ENCODE assay signal across 9 cellular contexts in the genomic region with DNA sequence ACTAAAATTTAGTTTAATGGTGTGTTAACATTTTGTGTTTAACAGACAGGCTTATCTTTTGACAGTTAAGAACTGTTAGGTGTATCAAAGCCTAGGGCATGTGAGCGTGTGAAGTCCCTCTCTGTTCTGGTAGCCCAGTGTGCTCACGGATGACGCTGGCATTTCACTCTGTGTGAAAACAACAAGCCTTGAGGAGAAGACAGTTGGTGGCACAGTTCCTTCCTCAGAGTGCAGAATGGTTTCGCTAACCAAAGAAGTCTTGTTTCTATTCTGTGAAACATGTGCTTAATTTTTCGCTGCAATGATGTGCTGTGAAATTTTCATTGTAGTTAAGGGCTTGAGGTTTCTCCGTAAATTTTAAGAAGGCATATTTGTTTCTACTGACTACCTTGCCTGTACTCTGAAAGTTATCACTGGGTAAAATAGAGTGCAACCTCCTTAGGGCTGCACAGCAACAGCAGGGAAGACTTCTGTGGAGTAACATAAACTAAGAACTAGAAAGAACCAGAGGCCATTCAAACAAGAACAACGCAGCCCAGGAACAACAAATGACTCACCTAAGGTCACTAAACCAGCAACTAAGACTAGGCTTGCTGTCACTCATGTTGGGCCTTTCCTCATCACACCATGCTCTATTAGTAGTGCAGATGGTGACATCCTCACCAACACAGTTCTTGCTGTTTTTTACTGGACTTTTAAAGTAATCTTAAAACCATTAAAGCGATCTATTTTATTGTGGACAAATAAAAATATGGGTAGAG. TPM values are rescaled to one million over a fixed set of nuclear protein-coding genes. Genes with fewer than 3 reads are reported as not detected.
DNase-seq lines count a peak whose midpoint lies in the region; ATAC-seq, FAIRE-seq and TF ChIP-seq lines count a peak whose summit lies in the region.
"Had no signal": no experiment of that assay in that cellular context is flagged by ENCODE, and none has a peak within 500 bp of the region (broad histone marks: within the 10 kb centered on the region; RNA-seq: fewer than 3 reads in every experiment).

No MANE protein-coding gene starts in this region.

- 61 to 71% methylated on average over 8 of the region's 8 CpGs for WGBS in GM23248 (ENCODE audit: low coverage in 1 of 2, low lambda C conversion rate in 2 of 2, missing lambda C conversion rate in 2 of 2), 2 experiments

- intact Hi-C loops in mucosa of descending colon (cut with DNase I, micrococcal nuclease): no loop called here

- peak; percentile 59 for FAIRE-seq in GM18507 (lab: Jason Lieb, UNC)
- FAIRE-seq in frontal cortex (lab: Jason Lieb, UNC): no peak

- in situ Hi-C loops in GM23248 (cut with MboI): no loop called here

- DNase-seq in GM18507 (ENCODE audit: extremely low spot score, insufficient read length, low read depth) (no peak), GM23248 (peak; percentile 28), mucosa of descending colon (no peak), retina (no peak), coronary artery (ENCODE audit: low spot score) (no peak), frontal cortex (ENCODE audit: low spot score in 2 of 2) (no peak)
- peak; percentile 45 for DNase-seq in T-helper 2 cell treated with Interferon-gamma antibody and Interleukin-4, amounts not matched to agents 5 μg/mL and 100 μg/mL, for 36 hours (ENCODE audit: low spot score)

- H3K9me3 ChIP-seq in GM23248 (ENCODE audit: low read depth) (no peaks in the 10 kb centered on the region), mucosa of descending colon (no peaks in the 10 kb centered on the region)
- H3K9me3 ChIP-seq: Peyer's patch had no signal

- H3K4me2 ChIP-seq in GM23248 (ENCODE audit: unreplicated experiment): no peak overlapping the region

- no peak overlapping the region for H3K4me3 ChIP-seq in GM23248
- no peak overlapping the region for H3K4me3 ChIP-seq in mucosa of descending colon
- no peak overlapping the region for H3K4me3 ChIP-seq in coronary artery
- H3K4me3 ChIP-seq: Peyer's patch had no signal

- no peaks in the 10 kb centered on the region for H3K9me2 ChIP-seq in GM23248 (ENCODE audit: insufficient read depth)

- H3K4me1 ChIP-seq in GM23248 (ENCODE audit: insufficient read depth) (peaks cover 27% of the 10 kb centered on the region), mucosa of descending colon (ENCODE audit: low read depth) (peaks cover 5% of the 10 kb centered on the region)

- H2AFZ ChIP-seq in GM23248: no peak overlapping the region

- no peaks in the 10 kb centered on the region for H3K27me3 Mint-ChIP-seq in T-helper 2 cell treated with Interferon-gamma antibody and Interleukin-4, amounts not matched to agents 5 μg/mL and 100 μg/mL, for 36 hours (ENCODE audit: low read depth)

- H3K27ac Mint-ChIP-seq in T-helper 2 cell treated with Interferon-gamma antibody and Interleukin-4, amounts not matched to agents 5 μg/mL and 100 μg/mL, for 36 hours: peak overlapping the region; percentile 94

- H3K27ac ChIP-seq in GM23248 (no peak overlapping the region), coronary artery (peak overlapping the region in 1 of 2 donors; percentile 2)

- no peaks in the 10 kb centered on the region for H3K27me3 ChIP-seq in GM23248 (replicated peaks; ENCODE audit: insufficient read depth)
- H3K27me3 ChIP-seq: Peyer's patch had no signal

- ATAC-seq in mucosa of descending colon (peak; percentile 70), HG02970 (IDR thresholded peaks at IDR 0.05; ENCODE audit: low FRiP score, unreplicated experiment) (no peak)

- H3K36me3 Mint-ChIP-seq in T-helper 2 cell treated with Interferon-gamma antibody and Interleukin-4, amounts not matched to agents 5 μg/mL and 100 μg/mL, for 36 hours (ENCODE audit: low read depth): peaks cover 60% of the 10 kb centered on the region

- H3K4me1 Mint-ChIP-seq in T-helper 2 cell treated with Interferon-gamma antibody and Interleukin-4, amounts not matched to agents 5 μg/mL and 100 μg/mL, for 36 hours (ENCODE audit: low read depth): peaks cover 35% of the 10 kb centered on the region

- H3K4me3 Mint-ChIP-seq in T-helper 2 cell treated with Interferon-gamma antibody and Interleukin-4, amounts not matched to agents 5 μg/mL and 100 μg/mL, for 36 hours: peak overlapping the region; percentile 46

- H3K36me3 ChIP-seq in GM23248 (ENCODE audit: low read depth) (peaks cover 28% of the 10 kb centered on the region), mucosa of descending colon (ENCODE audit: low read depth) (no peaks in the 10 kb centered on the region)

- no peak overlapping the region for H3K9ac ChIP-seq in GM23248

- no peak for TF ChIP-seq CTCF in mucosa of descending colon (IDR thresholded peaks at IDR 0.05)
- no peak for TF ChIP-seq CTCF in coronary artery (IDR thresholded peaks at IDR 0.05)

- H3K9me3 Mint-ChIP-seq in T-helper 2 cell treated with Interferon-gamma antibody and Interleukin-4, amounts not matched to agents 5 μg/mL and 100 μg/mL, for 36 hours: no peaks in the 10 kb centered on the region

- no peaks in the 10 kb centered on the region for H4K20me1 ChIP-seq in GM23248 (ENCODE audit: insufficient read depth)

- peaks cover 28% of the 10 kb centered on the region for H3F3A ChIP-seq in GM23248 (ENCODE audit: insufficient read depth)

- peaks cover 20% of the 10 kb centered on the region for H3K79me2 ChIP-seq in GM23248 (ENCODE audit: insufficient read depth)

RNA-seq across cellular contexts. Expression of gene BRD7, which starts 33.4 kb away (rescaled TPM):
- total RNA-seq in GM23248 (2014; rRNA removed; shearing (Covaris generic)): 34.5 and 35.8 TPM in 2 replicates
- polyA plus RNA-seq in GM23248 (2016; fragmentation: Nextera tagmentation; extraction: Ambion mirVana): 20.3 and 31.1 TPM in 2 replicates
- total RNA-seq in mucosa of descending colon (10 to 100 TPM; 50.8 to 79.6 (median 56.1) TPM), frontal cortex (39.5 TPM)

Comparison
In these comparisons a context has a peak if more than half of its experiments do, and no peak if none do; other contexts are left out.
1. DNase-seq: peak in GM23248 (single experiment) and T-helper 2 cell treated with Interferon-gamma antibody and Interleukin-4, amounts not matched to agents 5 μg/mL and 100 μg/mL, for 36 hours (single experiment); none in GM18507 (single experiment), mucosa of descending colon (0 of 3), retina (single experiment), coronary artery (single experiment) and frontal cortex (0 of 2).